ENCODE assay signal across 21 cellular contexts in the genomic region with DNA sequence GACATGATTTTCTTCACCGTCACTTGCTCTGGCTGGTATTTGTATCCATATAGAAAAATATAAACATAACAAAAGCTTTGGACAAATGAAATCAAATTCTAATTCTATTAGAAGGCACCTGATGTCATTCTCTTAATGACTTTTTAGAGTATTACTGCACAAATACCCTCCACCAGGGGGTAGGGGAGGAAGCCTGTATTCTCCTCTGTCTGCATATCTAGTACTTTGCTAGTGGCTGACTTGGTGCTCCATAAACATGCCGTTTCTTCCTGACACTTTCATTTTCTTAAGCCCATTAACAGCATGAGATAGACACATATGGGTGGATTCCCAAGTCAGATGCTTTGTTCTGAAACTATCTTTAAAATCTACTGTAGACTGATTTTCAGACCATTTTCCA. TPM values are rescaled to one million over a fixed set of nuclear protein-coding genes. Genes with fewer than 3 reads are reported as not detected.
DNase-seq lines count a peak whose midpoint lies in the region; ATAC-seq, FAIRE-seq and TF ChIP-seq lines count a peak whose summit lies in the region.
"Had no signal": no experiment of that assay in that cellular context is flagged by ENCODE, and none has a peak within 500 bp of the region (broad histone marks: within the 10 kb centered on the region; RNA-seq: fewer than 3 reads in every experiment).

No MANE protein-coding gene starts in this region.

- TF ChIP-seq CTCF in liver (IDR thresholded peaks at IDR 0.05; ENCODE audit: low read depth, low read length, missing input control) (peak; percentile 12), HepG2 (CRISPR knock-in tag; IDR thresholded peaks at IDR 0.05) (no peak), mammary epithelial cell (conservative IDR thresholded peaks at IDR 0.05 in 1 of 2, IDR thresholded peaks at IDR 0.05 in 1 of 2; ENCODE audit: extremely low read depth in 1 of 2, insufficient read depth in 1 of 2, low read depth in 1 of 2, low read length in 2 of 2) (peak; percentile 11 to 24), right lobe of liver (IDR thresholded peaks at IDR 0.05) (peak in 3 of 4 donors; percentile 13 to 19 (median 15)), spleen (IDR thresholded peaks at IDR 0.05 in 8 of 11, conservative IDR thresholded peaks at IDR 0.05 in 3 of 11) (no peak)

- H3K9me3 ChIP-seq in liver (ENCODE audit: control insufficient read depth in 4 of 4, low read length in 3 of 4) (no peaks in the 10 kb centered on the region), HepG2 (ENCODE audit: low read length) (peaks cover 5% of the 10 kb centered on the region; the same call in 1 of the 2 replicates), mammary epithelial cell (replicated peaks; ENCODE audit: insufficient read depth, low read length) (no peaks in the 10 kb centered on the region), right lobe of liver (no peaks in the 10 kb centered on the region), spleen (peaks cover 0 to 22% (median 10%) of the 10 kb centered on the region in 8 donors)

- H3K27ac ChIP-seq in liver (ENCODE audit: low read depth in 1 of 2, low read length in 2 of 2) (no peak overlapping the region), HepG2 (ENCODE audit: extremely low read length, insufficient read depth, low read length) (no peak overlapping the region), mammary epithelial cell (ENCODE audit: insufficient read depth, low read depth, low read length) (no peak overlapping the region), right lobe of liver (no peak overlapping the region), spleen (no peak overlapping the region)
- H3K27ac ChIP-seq: left ventricle myocardium inferior, right atrium auricular region had no signal

- in situ Hi-C loops in HepG2 (cut with HindIII; ENCODE audit: extremely low pct_ligation_motif_present, low pct_unique_long_range_greater_than_20kb) = no loop called here
- in situ Hi-C loops in mammary epithelial cell (cut with MboI; ENCODE audit: low sequenced_read_pairs in 2 of 2) = no loop called here

- WGBS in liver = 81% methylated on average over 2 of the region's 2 CpGs
- 28% methylated on average over 2 of the region's 2 CpGs for WGBS in HepG2 (ENCODE audit: low lambda C conversion rate)
- 100% methylated on average over 2 of the region's 2 CpGs for WGBS in mammary epithelial cell (ENCODE audit: low coverage, missing lambda C conversion rate)
- 69% methylated on average over 2 of the region's 2 CpGs for WGBS in right lobe of liver (ENCODE audit: insufficient coverage, low coverage, low lambda C conversion rate, missing lambda C conversion rate)
- WGBS in spleen, 5 donors = 79 to 94% (median 88%) methylated on average over 2 of the region's 2 CpGs

- TF ChIP-seq POLR2A in HepG2 (IDR thresholded peaks at IDR 0.05; ENCODE audit: insufficient read depth in 1 of 2, low read depth in 2 of 2, low read length in 2 of 2) (no peak), right lobe of liver (IDR thresholded peaks at IDR 0.05) (no peak), spleen (IDR thresholded peaks at IDR 0.05) (no peak)

- CTCF ChIA-PET in HepG2 (lab: Yijun Ruan, JAX; ENCODE audit: low intra/inter-chr PET ratio, low total read pairs) = no interaction called here
- CTCF ChIA-PET in mammary epithelial cell (lab: Charles Lee; ENCODE audit: low non-redundant PET) = no interaction called here

- TF ChIP-seq RAD21 in liver (IDR thresholded peaks at IDR 0.05) (peak; percentile 43 to 60), HepG2 (CRISPR knock-in tag; IDR thresholded peaks at IDR 0.05) (no peak)

- TF ChIP-seq EP300 in HepG2 (IDR thresholded peaks at IDR 0.05; ENCODE audit: low read depth in 2 of 2, low read length in 2 of 2) (no peak), HepG2 (CRISPR knock-in tag; IDR thresholded peaks at IDR 0.05; ENCODE audit: borderline replicate concordance) (no peak)

- H3K9ac ChIP-seq in liver (ENCODE audit: low read depth in 1 of 2, low read length in 2 of 2) (no peak overlapping the region), HepG2 (ENCODE audit: insufficient read depth, low read depth, low read length) (no peak overlapping the region), mammary epithelial cell (ENCODE audit: insufficient read depth, low read length) (no peak overlapping the region)

- H3K4me2 ChIP-seq in HepG2 (ENCODE audit: low read depth, low read length) (no peak overlapping the region), mammary epithelial cell (ENCODE audit: insufficient read depth, low read depth, low read length) (no peak overlapping the region)

- no TSS peak for BruUV-seq in HepG2 (replicated peaks; lab: Mats Ljungman, UMichigan)
- BruUV-seq in mammary epithelial cell (replicated peaks; lab: Mats Ljungman, UMichigan) = no TSS peak

- H3K4me1 ChIP-seq in liver (ENCODE audit: control insufficient read depth in 4 of 4, insufficient read depth in 4 of 4, low read length in 3 of 4) (no peaks in the 10 kb centered on the region), HepG2 (ENCODE audit: insufficient read depth, low read length) (no peaks in the 10 kb centered on the region), mammary epithelial cell (ENCODE audit: insufficient read depth, low read length) (peaks cover 31% of the 10 kb centered on the region), right lobe of liver (no peaks in the 10 kb centered on the region), spleen (no peaks in the 10 kb centered on the region)

- FAIRE-seq in HepG2 (lab: Jason Lieb, UNC) = no peak
- FAIRE-seq: A204.1, GM12891, TTC549 had no signal

- intact Hi-C loops in HepG2 (cut with micrococcal nuclease; ENCODE audit: unreplicated experiment) (no loop called here), mammary epithelial cell (cut with micrococcal nuclease) (no loop called here), right lobe of liver (cut with DNase I) (no loop called here), spleen (cut with DNase I; ENCODE audit: low total_unique reads) (no loop called here)

- H3K27me3 ChIP-seq in liver (ENCODE audit: control insufficient read depth in 4 of 4, insufficient read depth in 4 of 4, low read length in 3 of 4) (no peaks in the 10 kb centered on the region), HepG2 (ENCODE audit: control insufficient read depth in 1 of 2, insufficient read depth in 2 of 2, low read length in 2 of 2) (no peaks in the 10 kb centered on the region), mammary epithelial cell (ENCODE audit: insufficient read depth, low read length) (no peaks in the 10 kb centered on the region), right lobe of liver (no peaks in the 10 kb centered on the region), spleen (replicated peaks in 1 of 7) (no peaks in the 10 kb centered on the region)
- H3K27me3 ChIP-seq: right atrium auricular region had no signal

- H3K4me3 ChIP-seq in liver (ENCODE audit: low read depth in 1 of 3, low read length in 3 of 3) = no peak overlapping the region
- no peak overlapping the region for H3K4me3 ChIP-seq in HepG2 (replicated peaks in 1 of 3; ENCODE audit: insufficient read depth in 1 of 3, low read depth in 2 of 3, low read length in 3 of 3)
- no peak overlapping the region for H3K4me3 ChIP-seq in mammary epithelial cell (replicated peaks in 1 of 3; ENCODE audit: insufficient read depth in 1 of 3, low read depth in 2 of 3, low read length in 3 of 3)
- no peak overlapping the region for H3K4me3 ChIP-seq in right lobe of liver
- H3K4me3 ChIP-seq in spleen = no peak overlapping the region
- H3K4me3 ChIP-seq: left ventricle myocardium inferior, right atrium auricular region had no signal

- dilution Hi-C loops in mammary epithelial cell (cut with HindIII; ENCODE audit: low sequenced_read_pairs) = no loop called here

- H3K36me3 ChIP-seq in liver (ENCODE audit: control insufficient read depth in 4 of 4, insufficient read depth in 3 of 4, low read depth in 1 of 4, low read length in 3 of 4) = no peaks in the 10 kb centered on the region
- no peaks in the 10 kb centered on the region for H3K36me3 ChIP-seq in HepG2 (replicated peaks in 1 of 2; ENCODE audit: control insufficient read depth in 1 of 2, insufficient read depth in 2 of 2, low read length in 2 of 2)
- H3K36me3 ChIP-seq in mammary epithelial cell (ENCODE audit: insufficient read depth, low read length) = no peaks in the 10 kb centered on the region
- H3K36me3 ChIP-seq in right lobe of liver = no peaks in the 10 kb centered on the region
- H3K36me3 ChIP-seq in spleen = no peaks in the 10 kb centered on the region
- H3K36me3 ChIP-seq: left ventricle myocardium inferior, right atrium auricular region had no signal

- H4K20me1 ChIP-seq in HepG2 (ENCODE audit: insufficient read depth, low read length) (no peaks in the 10 kb centered on the region), mammary epithelial cell (ENCODE audit: insufficient read depth, low read length) (no peaks in the 10 kb centered on the region)

- no peak overlapping the region for H2AFZ ChIP-seq in HepG2 (ENCODE audit: low read length)
- H2AFZ ChIP-seq in mammary epithelial cell (ENCODE audit: low read depth, low read length) = no peak overlapping the region

- no peak for ATAC-seq in HepG2
- ATAC-seq in right lobe of liver = peak in 2 of 4 donors; percentile 30 to 48
- no peak for ATAC-seq in HG03135 (IDR thresholded peaks at IDR 0.05; ENCODE audit: unreplicated experiment)
- ATAC-seq: natural killer cell had no signal

- DNase-seq in HepG2 (ENCODE audit: low spot score) (no peak), mammary epithelial cell (no peak), right lobe of liver (no peak), spleen (no peak), NCI-H69 (lab: John Stamatoyannopoulos, UW) (no peak), NCI-H1930 (lab: John Stamatoyannopoulos, UW) (no peak)
- DNase-seq: activated CD8-positive, alpha-beta memory T cell treated with anti-CD3 and anti-CD28 coated beads for 24 hours; anterior cingulate cortex; CD8-positive, alpha-beta memory T cell; left ventricle myocardium inferior; natural killer cell; NCI-H1436; NCI-H226; stimulated activated CD4-positive, alpha-beta T cell treated with anti-CD3 and anti-CD28 coated beads, Interleukin-2, amount 100 ng/mL, for 48 hours had no signal

- H3K79me2 ChIP-seq in HepG2 (ENCODE audit: insufficient read depth, low read length) (no peaks in the 10 kb centered on the region), mammary epithelial cell (ENCODE audit: insufficient read depth, low read length) (no peaks in the 10 kb centered on the region)

- POLR2A ChIA-PET in HepG2 (lab: Yijun Ruan, JAX) = no interaction called here

RNA-seq across cellular contexts. Expression of a gene that starts 20.6 kb away (rescaled TPM):
- total RNA-seq in liver (1 to 10 TPM in 1 of 2 donors, under 1 TPM in 1; 0.61 to 4.8 TPM), HepG2 (2016; rRNA removed; fragmentation: Illumina TruSeq; extraction: Trizol) (not detected in 2 replicates), mammary epithelial cell (10 to 100 TPM in 1 of 2 donors, under 1 TPM in 1; 0.83 to 11.7 TPM), right lobe of liver (1 to 10 TPM in 4 of 6 experiments, under 1 TPM in 2; 0.43 to 3.5 (median 1.1) TPM), spleen (10 to 100 TPM in 6 of 7 donors, 1 to 10 TPM in 1; 8.9 to 45.6 (median 20.6) TPM)
- polyA plus RNA-seq in liver (1 to 10 TPM; 1.0 to 3.5 TPM), HepG2 (2011; rRNA removed) (not detected in 2 replicates), mammary epithelial cell (58.5 TPM), spleen (1 to 10 TPM in 2 of 3 donors, under 1 TPM in 1; 0.27 to 2.1 (median 1.3) TPM)
- total RNA-seq in HepG2 (2016; cell fraction: cytosol; rRNA removed; fragmentation: Illumina TruSeq; extraction: Trizol; ENCODE audit: low read depth) = not detected in 2 replicates
- not detected in 2 replicates for total RNA-seq in HepG2 (2016; cell fraction: insoluble cytoplasmic fraction; rRNA removed; fragmentation: Illumina TruSeq; extraction: Trizol)
- not detected in 2 replicates for total RNA-seq in HepG2 (2016; cell fraction: membrane; rRNA removed; fragmentation: Illumina TruSeq; extraction: Trizol)
- total RNA-seq in HepG2 (2016; cell fraction: nucleus; rRNA removed; fragmentation: Illumina TruSeq; extraction: Trizol) = not detected in 2 replicates
- not detected in 2 replicates for polyA plus RNA-seq in HepG2 (2011; cell fraction: cytosol; rRNA removed)
- polyA plus RNA-seq in HepG2 (2011; cell fraction: nucleus; rRNA removed) = not detected in 2 replicates
- not detected in 2 replicates for polyA plus RNA-seq in HepG2 (2012)
- polyA plus RNA-seq in HepG2 (2016; cell fraction: cytosol; fragmentation: Illumina TruSeq; extraction: Trizol; ENCODE audit: low read depth) = not detected in 2 replicates
- not detected in 2 replicates for polyA plus RNA-seq in HepG2 (2016; cell fraction: insoluble cytoplasmic fraction; fragmentation: Illumina TruSeq; extraction: Trizol; ENCODE audit: low read depth)
- polyA plus RNA-seq in HepG2 (2016; cell fraction: membrane; fragmentation: Illumina TruSeq; extraction: Trizol; ENCODE audit: low read depth) = not detected in 2 replicates
- polyA plus RNA-seq in HepG2 (2016; cell fraction: nucleus; fragmentation: Illumina TruSeq; extraction: Trizol; ENCODE audit: insufficient read depth, low read depth) = not detected in 2 replicates
- polyA minus RNA-seq in HepG2 (2011; rRNA and poly(A)+ RNA removed; ENCODE audit: low replicate concordance) = 2.6 TPM in 1 of 2 replicates, not detected in the other
- not detected in 2 replicates for polyA minus RNA-seq in HepG2 (2011; cell fraction: cytosol; rRNA and poly(A)+ RNA removed)
- not detected in 2 replicates for polyA minus RNA-seq in HepG2 (2011; cell fraction: nucleus; rRNA and poly(A)+ RNA removed)
- 120 TPM for polyA minus RNA-seq in mammary epithelial cell
- total RNA-seq: CD8-positive, alpha-beta memory T cell; temporal lobe had no signal
- polyA plus RNA-seq: CD8-positive, alpha-beta memory T cell had no signal

Comparison
In these comparisons a context has a peak if more than half of its experiments do, and no peak if none do; other contexts are left out.
1. CTCF ChIP-seq: peak in liver (single experiment), mammary epithelial cell (2 of 2) and right lobe of liver (3 of 4); none in HepG2 (single experiment) and spleen (0 of 11).